7 cellular contexts compared by ENCODE assay signal in genomic region chr16:72862090-72862489, GRCh38.
"Had no signal": no experiment of that assay in that cellular context is flagged by ENCODE, and none has a peak within 500 bp of the region (broad histone marks: within the 10 kb centered on the region; RNA-seq: fewer than 3 reads in every experiment).

No MANE protein-coding gene starts in this region.

- H2AFZ ChIP-seq: GM23338 had no signal

- H3K4me2 ChIP-seq: GM23338 had no signal

- DNase-seq: H9, HCEC 1CT, HFFc6, IMR-90 had no signal

- ATAC-seq: GM23338, K562 had no signal

- H3K4me3 ChIP-seq: GM23338, K562 had no signal

- H3K27ac ChIP-seq: HL-60 had no signal
